In the genomic region with DNA sequence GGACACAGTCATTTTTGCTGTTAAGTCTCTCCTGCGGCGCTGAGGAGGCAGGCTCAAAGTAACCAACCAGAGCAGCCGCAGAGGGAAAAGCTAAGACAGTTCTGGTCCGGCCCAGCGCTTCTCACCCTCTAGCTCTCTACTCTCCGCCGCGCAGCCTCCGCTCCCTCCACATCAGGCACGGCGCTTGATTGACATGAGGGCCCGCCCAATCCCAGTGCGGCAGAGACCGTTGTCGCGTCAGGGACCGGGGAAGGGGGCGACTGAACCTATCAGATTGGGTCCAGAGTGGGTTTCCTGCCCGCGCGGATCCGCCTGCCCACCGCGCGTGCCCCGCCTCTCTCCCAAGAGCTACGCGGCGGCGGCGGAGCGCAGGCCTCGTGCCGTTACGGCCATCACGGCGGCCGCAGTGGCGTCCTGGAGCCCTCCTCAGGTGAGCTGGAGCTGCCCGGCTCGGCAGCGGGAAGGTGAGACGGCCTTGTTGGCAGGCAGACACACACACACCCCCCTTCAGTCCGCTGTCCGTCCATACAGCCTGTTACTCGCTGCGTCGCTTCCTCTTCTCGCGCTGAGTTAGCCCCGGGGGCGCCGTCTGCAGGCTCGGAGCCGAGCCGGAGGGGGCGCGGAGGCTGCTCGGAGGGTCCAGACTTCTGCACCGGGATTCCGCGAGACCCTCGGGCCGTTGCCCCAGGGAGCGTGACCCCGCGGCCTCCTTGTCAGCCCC, we compare ENCODE assay signal across 8 cellular contexts. TPM values are rescaled to one million over a fixed set of nuclear protein-coding genes. Genes with fewer than 3 reads are reported as not detected.
A peak's percentile ranks its signal among the peaks of the same experiment; 100 is the strongest.
DNase-seq lines count a peak whose midpoint lies in the region; ATAC-seq, FAIRE-seq and TF ChIP-seq lines count a peak whose summit lies in the region.

A gene (plus strand): TSS at position 319 of the 721 bp plus-strand sequence. CDS start 65,794 bp downstream, outside the sequence.

- H3K4me1 ChIP-seq in H1 (replicated peaks in 1 of 4; ENCODE audit: control insufficient read depth in 3 of 4, insufficient read depth in 4 of 4, low read length in 3 of 4): peaks cover 0 to 9% (median 1%) of the 10 kb centered on the region in 4 experiments; a peak in 3 of 7 replicates
- H3K4me1 ChIP-seq in mesenchymal stem cell (ENCODE audit: control insufficient read depth, insufficient read depth, low read depth, low read length): peaks cover 1% of the 10 kb centered on the region

- H3K9me3 ChIP-seq in H1 (ENCODE audit: insufficient read depth in 2 of 2, low read depth in 1 of 2, low read length in 1 of 2): no peaks in the 10 kb centered on the region
- H3K9me3 ChIP-seq in mesenchymal stem cell (ENCODE audit: control insufficient read depth, low read length): no peaks in the 10 kb centered on the region

- peak in 1 of 3 experiments; percentile 10; a peak in 1 of 4 replicates for TF ChIP-seq CTCF in H1 (IDR thresholded peaks at IDR 0.05; ENCODE audit: control extremely low read depth in 1 of 3, insufficient read depth in 1 of 3, low read depth in 1 of 3, low read length in 3 of 3)

- peak within 1 kb of the TSS; percentile 92 for H4K5ac ChIP-seq in H1 (ENCODE audit: insufficient read length, low read depth, low read length)

- CTCF ChIA-PET in H1 (lab: Charles Lee; ENCODE audit: partially characterized antibody): interaction anchor here (0.9 to 3.5 kb wide), 4 partner anchors 8 to 109 kb away, joined by 3 to 11 read pairs (median 6); a partner anchor contains a TSS

- no peak; a peak in 1 of 3 replicates for TF ChIP-seq EP300 in H1 (IDR thresholded peaks at IDR 0.05; ENCODE audit: borderline replicate concordance in 1 of 2, low read depth in 2 of 2, low read length in 2 of 2)

- H4K8ac ChIP-seq in H1 (ENCODE audit: extremely low read depth, insufficient read depth, low read length) (no peak within 1 kb of the TSS), mesenchymal stem cell (ENCODE audit: low read length) (peak within 1 kb of the TSS; percentile 9)

- H2BK5ac ChIP-seq in H1 (ENCODE audit: low read depth, low read length) (peak within 1 kb of the TSS; percentile 97), mesenchymal stem cell (ENCODE audit: low read depth, low read length, poor library complexity, severe bottlenecking) (no peak within 1 kb of the TSS)

- H4K20me1 ChIP-seq in H1 (replicated peaks in 1 of 2; ENCODE audit: control insufficient read depth in 1 of 2, insufficient read depth in 2 of 2, low read length in 2 of 2): peaks cover 3% of the 10 kb centered on the region in 2 experiments

- ATAC-seq in GM21367 (IDR thresholded peaks at IDR 0.05; ENCODE audit: unreplicated experiment): peak; percentile 98

- no peak within 1 kb of the TSS for H3K14ac ChIP-seq in H1 (ENCODE audit: insufficient read length)
- H3K14ac ChIP-seq in mesenchymal stem cell (ENCODE audit: low read length in 2 of 2): peak within 1 kb of the TSS in 1 of 2 experiments; percentile 97

- FAIRE-seq in HTR-8/SVneo (lab: Jason Lieb, UNC): peak; percentile 86
- no peak for FAIRE-seq in H1 (lab: Jason Lieb, UNC)

- H3K23ac ChIP-seq in H1 (ENCODE audit: insufficient read length): no peak within 1 kb of the TSS
- H3K23ac ChIP-seq in mesenchymal stem cell (ENCODE audit: low read length in 2 of 2): peak within 1 kb of the TSS; percentile 62 to 96

- H3K36me3 ChIP-seq in H1 (ENCODE audit: control insufficient read depth in 2 of 4, insufficient read depth in 4 of 4, low read length in 3 of 4) (peaks cover 0 to 3% (median 1%) of the 10 kb centered on the region in 4 experiments; a peak in 3 of 8 replicates), mesenchymal stem cell (ENCODE audit: control insufficient read depth in 1 of 2, insufficient read depth in 2 of 2, low read depth in 1 of 2, low read length in 2 of 2) (no peaks in the 10 kb centered on the region)

- DNase-seq in Caki2 (ENCODE audit: low read depth): peak; percentile 99
- DNase-seq in HTR-8/SVneo (ENCODE audit: insufficient read length, low spot score): peak; percentile 98
- DNase-seq in NOMO-1 treated with dmso at 0.1 percent for 144 hours (lab: John Stamatoyannopoulos, UW; ENCODE audit: unreplicated experiment): peak; percentile 99
- peak; percentile 79 to 95 (median 91) for DNase-seq in activated CD8-positive, alpha-beta memory T cell treated with anti-CD3 and anti-CD28 coated beads for 48 hours (ENCODE audit: low read depth in 2 of 3, low spot score in 2 of 3)
- peak; percentile 91 to 94 for DNase-seq in H1 (ENCODE audit: low read depth in 1 of 2, low spot score in 2 of 2)
- peak; percentile 99 for DNase-seq in mesenchymal stem cell
- peak; percentile 97 for DNase-seq in stimulated activated CD8-positive, alpha-beta memory T cell treated with anti-CD3 and anti-CD28 coated beads, Interleukin-12 subunit alpha, Interleukin-12 subunit beta, amount 100 ng/mL, for 4 hours (ENCODE audit: low read depth)

- H3K9ac ChIP-seq in H1 (replicated peaks in 1 of 4; ENCODE audit: extremely low read depth in 1 of 4, low read depth in 3 of 4, low read length in 3 of 4) (peak within 1 kb of the TSS; percentile 53 to 76 (median 68)), mesenchymal stem cell (ENCODE audit: low read length) (peak within 1 kb of the TSS; percentile 94)

- peak within 1 kb of the TSS; percentile 78 for H2BK120ac ChIP-seq in H1 (replicated peaks; ENCODE audit: low read depth, low read length)
- peak within 1 kb of the TSS; percentile 4 for H2BK120ac ChIP-seq in mesenchymal stem cell (ENCODE audit: low read depth, low read length)

- peaks cover 0 to 65% of the 10 kb centered on the region in 2 experiments; a peak in 2 of 4 replicates for H3K79me2 ChIP-seq in H1 (ENCODE audit: control insufficient read depth in 1 of 2, insufficient read depth in 2 of 2, low read length in 2 of 2)

- H3K4ac ChIP-seq in H1 (replicated peaks; ENCODE audit: insufficient read length, low read depth, low read length) (peak within 1 kb of the TSS; percentile 97), mesenchymal stem cell (ENCODE audit: low read depth in 1 of 2, low read length in 2 of 2) (peak within 1 kb of the TSS; percentile 46 to 99)

- peak; percentile 55 to 90 for TF ChIP-seq POLR2A in H1 (IDR thresholded peaks at IDR 0.05; ENCODE audit: control extremely low read depth in 1 of 2, low read depth in 2 of 2, low read length in 2 of 2)

- H2BK15ac ChIP-seq in H1 (ENCODE audit: low read length): no peak within 1 kb of the TSS
- peak within 1 kb of the TSS; percentile 70 for H2BK15ac ChIP-seq in mesenchymal stem cell (ENCODE audit: low read depth, poor library complexity, severe bottlenecking)

- POLR2A ChIA-PET in H1 (lab: Charles Lee; ENCODE audit: partially characterized antibody): interaction anchor here (0.9 to 5.8 kb wide), 14 partner anchors 10 to 110 kb away, joined by 3 to 39 read pairs (median 4); a partner anchor contains a TSS

- H2AFZ ChIP-seq in H1 (ENCODE audit: low read length) (peak within 1 kb of the TSS; percentile 14; the same call in 1 of the 2 replicates), mesenchymal stem cell (ENCODE audit: low read depth, low read length) (peak within 1 kb of the TSS; percentile 20)

- peak within 1 kb of the TSS; percentile 70 for H3K27ac ChIP-seq in H1 (ENCODE audit: low read depth, low read length)
- H3K27ac ChIP-seq in mesenchymal stem cell (ENCODE audit: low read length, poor library complexity, severe bottlenecking): peak within 1 kb of the TSS; percentile 82

- 1% methylated on average over 54 of the region's 67 CpGs; no CpG with 5 or more reads in 1 of the 2 experiments for WGBS in H1 (ENCODE audit: extremely low coverage in 1 of 2, insufficient coverage in 1 of 2, insufficient read length in 1 of 2, insufficient replicate concordance in 2 of 2, low coverage in 1 of 2, low lambda C conversion rate in 2 of 2, missing lambda C conversion rate in 1 of 2), 2 experiments
- under 1% methylated on average over 55 of the region's 67 CpGs for WGBS in mesenchymal stem cell

- peak within 1 kb of the TSS; percentile 89 for H3K56ac ChIP-seq in H1 (replicated peaks; ENCODE audit: insufficient read length, low read depth, low read length)

- H3K27me3 ChIP-seq in H1 (replicated peaks in 1 of 4; ENCODE audit: control insufficient read depth in 3 of 4, extremely low read depth in 1 of 4, insufficient read depth in 3 of 4, low read length in 3 of 4): no peaks in the 10 kb centered on the region
- no peaks in the 10 kb centered on the region for H3K27me3 ChIP-seq in mesenchymal stem cell (ENCODE audit: control insufficient read depth in 1 of 2, insufficient read depth in 1 of 2, low read length in 2 of 2)

- 0 out of 4 replicates have a peak, but pooled peaks of 1 of the 2 experiments have one; percentile 10 for TF ChIP-seq RAD21 in H1 (IDR thresholded peaks at IDR 0.05 in 1 of 2, conservative IDR thresholded peaks at IDR 0.05 in 1 of 2; ENCODE audit: low read depth in 2 of 2, low read length in 2 of 2)

- peak within 1 kb of the TSS; percentile 75; the same call in 1 of the 2 replicates for H2BK12ac ChIP-seq in H1 (ENCODE audit: low read depth, low read length)
- H2BK12ac ChIP-seq in mesenchymal stem cell (ENCODE audit: low read length in 2 of 2): peak within 1 kb of the TSS in 1 of 2 experiments; percentile 84

- H3K18ac ChIP-seq in H1 (ENCODE audit: extremely low read depth, low read length) (peak within 1 kb of the TSS; percentile 91), mesenchymal stem cell (ENCODE audit: low read depth in 1 of 2, low read length in 2 of 2) (peak within 1 kb of the TSS; percentile 81 to 100)

- H3K79me1 ChIP-seq in H1 (ENCODE audit: low read depth, low read length): no peaks in the 10 kb centered on the region
- H3K79me1 ChIP-seq in mesenchymal stem cell (replicated peaks; ENCODE audit: low read length, poor library complexity, severe bottlenecking): peaks cover 8% of the 10 kb centered on the region

- H2BK20ac ChIP-seq in H1 (ENCODE audit: low read length): no peak within 1 kb of the TSS; the same call in 1 of the 2 replicates

- H2AK5ac ChIP-seq in H1 (ENCODE audit: low read depth, low read length) (no peak within 1 kb of the TSS), mesenchymal stem cell (ENCODE audit: low read length, severe bottlenecking) (no peak within 1 kb of the TSS)

- H3K4me3 ChIP-seq in H1 (ENCODE audit: extremely low read depth in 1 of 4, insufficient read depth in 2 of 4, low read depth in 3 of 4, low read length in 4 of 4): peak within 1 kb of the TSS; percentile 61 to 88 (median 84)
- peak within 1 kb of the TSS; percentile 70 to 96 for H3K4me3 ChIP-seq in mesenchymal stem cell (ENCODE audit: insufficient read depth in 1 of 2, low read depth in 1 of 2, low read length in 2 of 2)

- H4K91ac ChIP-seq in H1 (replicated peaks; ENCODE audit: insufficient read length, low read length): peak within 1 kb of the TSS; percentile 99
- peak within 1 kb of the TSS; percentile 28 for H4K91ac ChIP-seq in mesenchymal stem cell (ENCODE audit: low read length)

- H3K4me2 ChIP-seq in H1 (ENCODE audit: insufficient read depth in 1 of 2, low read depth in 2 of 2, low read length in 2 of 2): peak within 1 kb of the TSS; percentile 76 to 97
- peak within 1 kb of the TSS; percentile 95 for H3K4me2 ChIP-seq in mesenchymal stem cell (ENCODE audit: low read length, poor library complexity, severe bottlenecking)

- in situ Hi-C loops in Caki2 (cut with HindIII; ENCODE audit: low pct_unique_long_range_greater_than_20kb, low sequenced_read_pairs): no loop called here

- peaks cover 11% of the 10 kb centered on the region for H3K23me2 ChIP-seq in H1 (ENCODE audit: low read depth, low read length)

RNA-seq across cellular contexts. Expression of the gene that starts here (rescaled TPM):
- 29.5 and 46.9 TPM in 2 replicates for total RNA-seq in Caki2 (2014; rRNA removed; shearing (Covaris generic); ENCODE audit: low replicate concordance)
- 28.5 and 28.7 TPM in 2 replicates for total RNA-seq in H1 (2021; fragmentation: NEBNext Ultra II Directional; extraction: Animal tissue kit (Norgen Biotek cat#: 25700))
- polyA plus RNA-seq in H1 (2011; rRNA removed): 5.1 and 10.0 TPM in 2 replicates
- 14.8 TPM for polyA plus RNA-seq in H1 (2011; cell fraction: cytosol; rRNA removed)
- 2.0 TPM for polyA plus RNA-seq in H1 (2011; cell fraction: nucleus; rRNA removed)
- 13.8 to 27.7 TPM (median 18.4 TPM) in 4 replicates for polyA plus RNA-seq in H1 (2012, experiment 1 of 2)
- polyA plus RNA-seq in H1 (2012, experiment 2 of 2): 1.8 TPM
- polyA plus RNA-seq in H1 (2013, experiment 1 of 2): 18.5 TPM
- polyA plus RNA-seq in H1 (2013, experiment 2 of 2): 20.6 TPM
- polyA minus RNA-seq in H1 (2011; rRNA and poly(A)+ RNA removed): 18.7 and 22.4 TPM in 2 replicates
- polyA minus RNA-seq in H1 (2011; cell fraction: cytosol; rRNA and poly(A)+ RNA removed): 17.5 TPM
- 24.4 TPM for polyA minus RNA-seq in H1 (2011; cell fraction: nucleus; rRNA and poly(A)+ RNA removed)
- 48.0 TPM for polyA plus RNA-seq in mesenchymal stem cell (2013, experiment 1 of 2)
- polyA plus RNA-seq in mesenchymal stem cell (2013, experiment 2 of 2): 47.2 TPM

Comparison
In these comparisons a context has a peak if more than half of its experiments do, and no peak if none do; other contexts are left out.
1. Peak in every context shown above with its lines: DNase-seq, ATAC-seq, H3K4me3 ChIP-seq and H3K27ac ChIP-seq.